In genomic region chr20:36959242-36959641, GRCh38 we compare ENCODE assay signal across 21 cellular contexts. TPM values are rescaled to one million over a fixed set of nuclear protein-coding genes. Genes with fewer than 3 reads are reported as not detected.
DNase-seq lines count a peak whose midpoint lies in the region; ATAC-seq, FAIRE-seq and TF ChIP-seq lines count a peak whose summit lies in the region.
"Had no signal": no experiment of that assay in that cellular context is flagged by ENCODE, and none has a peak within 500 bp of the region (broad histone marks: within the 10 kb centered on the region; RNA-seq: fewer than 3 reads in every experiment).

No MANE protein-coding gene starts in this region.

- WGBS in HepG2 (ENCODE audit: low lambda C conversion rate), result 83% methylated on average over 4 of the region's 4 CpGs
- 83% methylated on average over 3 of the region's 4 CpGs for WGBS in right lobe of liver (ENCODE audit: insufficient coverage, low coverage, low lambda C conversion rate, missing lambda C conversion rate)

- intact Hi-C loops in HepG2 (cut with micrococcal nuclease; ENCODE audit: unreplicated experiment), result loop anchor here (10.0 kb wide), 1 partner anchor 136 kb away; the partner anchor contains the start of gene RBL1
- intact Hi-C loops in right lobe of liver (cut with DNase I), result no loop called here
- intact Hi-C loops in posterior vena cava (cut with DNase I), result no loop called here

- CTCF ChIA-PET in HepG2 (lab: Yijun Ruan, JAX; ENCODE audit: low intra/inter-chr PET ratio, low total read pairs), result no interaction called here

- no TSS peak for BruUV-seq in HepG2 (replicated peaks; lab: Mats Ljungman, UMichigan)

- DNase-seq in HepG2 (ENCODE audit: low spot score) (no peak), right lobe of liver (no peak), choroid plexus epithelial cell (ENCODE audit: low read depth) (peak; percentile 26), iris pigment epithelial cell (ENCODE audit: low read depth) (peak; percentile 32), omental fat pad (ENCODE audit: low spot score) (no peak), posterior vena cava (ENCODE audit: low spot score) (no peak)
- DNase-seq: BE2C; Calu3; CD8-positive, alpha-beta T cell; EL; GOT3; KG1; NCI-H1417; NCI-H187 treated with DMSO at 0.1 percent for 48 hours; NCI-H226; NCI-H524 treated with DMSO at 0.1 percent for 48 hours; PC-3; SJCRH30 had no signal

- TF ChIP-seq EP300 in HepG2 (IDR thresholded peaks at IDR 0.05; ENCODE audit: low read depth in 2 of 2, low read length in 2 of 2) (no peak), HepG2 (CRISPR knock-in tag; IDR thresholded peaks at IDR 0.05; ENCODE audit: borderline replicate concordance) (no peak)

- in situ Hi-C loops in HepG2 (cut with HindIII; ENCODE audit: extremely low pct_ligation_motif_present, low pct_unique_long_range_greater_than_20kb), result no loop called here

- H3K4me1 ChIP-seq in HepG2 (ENCODE audit: insufficient read depth, low read length) (peaks cover 75% of the 10 kb centered on the region), right lobe of liver (peaks cover 0 to 34% (median 11%) of the 10 kb centered on the region in 4 donors)
- H3K4me1 ChIP-seq: BE2C, SJCRH30 had no signal

- FAIRE-seq in HepG2 (lab: Jason Lieb, UNC), result no peak
- FAIRE-seq: GM12878 had no signal

- no peaks in the 10 kb centered on the region for H3K79me2 ChIP-seq in HepG2 (ENCODE audit: insufficient read depth, low read length)

- H2AFZ ChIP-seq in HepG2 (ENCODE audit: low read length), result no peak overlapping the region

- H3K27ac ChIP-seq in HepG2 (ENCODE audit: extremely low read length, insufficient read depth, low read length), result no peak overlapping the region
- no peak overlapping the region for H3K27ac ChIP-seq in right lobe of liver
- H3K27ac ChIP-seq: SJCRH30 had no signal

- H4K20me1 ChIP-seq in HepG2 (ENCODE audit: insufficient read depth, low read length), result no peaks in the 10 kb centered on the region

- H3K36me3 ChIP-seq in HepG2 (replicated peaks in 1 of 2; ENCODE audit: control insufficient read depth in 1 of 2, insufficient read depth in 2 of 2, low read length in 2 of 2) (no peaks in the 10 kb centered on the region), right lobe of liver (no peaks in the 10 kb centered on the region)
- H3K36me3 ChIP-seq: BE2C, SJCRH30 had no signal

- no peak overlapping the region for H3K9ac ChIP-seq in HepG2 (ENCODE audit: insufficient read depth, low read depth, low read length)

- TF ChIP-seq POLR2A in HepG2 (IDR thresholded peaks at IDR 0.05; ENCODE audit: insufficient read depth in 1 of 2, low read depth in 2 of 2, low read length in 2 of 2) (no peak), right lobe of liver (IDR thresholded peaks at IDR 0.05) (no peak)

- no peak for TF ChIP-seq RAD21 in HepG2 (CRISPR knock-in tag; IDR thresholded peaks at IDR 0.05)

- POLR2A ChIA-PET in HepG2 (lab: Yijun Ruan, JAX), result no interaction called here

- no peak for ATAC-seq in HepG2
- no peak for ATAC-seq in right lobe of liver
- ATAC-seq in omental fat pad (ENCODE audit: low FRiP score), result no peak
- no peak for ATAC-seq in GM21737 (IDR thresholded peaks at IDR 0.05; ENCODE audit: unreplicated experiment)
- ATAC-seq: CD8-positive, alpha-beta T cell; GM12878; HCT116; PC-3 had no signal

- H3K27me3 ChIP-seq in HepG2 (ENCODE audit: control insufficient read depth in 1 of 2, insufficient read depth in 2 of 2, low read length in 2 of 2) (no peaks in the 10 kb centered on the region), right lobe of liver (no peaks in the 10 kb centered on the region)
- H3K27me3 ChIP-seq: BE2C, SJCRH30 had no signal

- H3K9me3 ChIP-seq in HepG2 (ENCODE audit: low read length) (peaks cover 16% of the 10 kb centered on the region), right lobe of liver (no peaks in the 10 kb centered on the region)
- H3K9me3 ChIP-seq: BE2C, SJCRH30 had no signal

- H3K4me3 ChIP-seq in HepG2 (replicated peaks in 1 of 3; ENCODE audit: insufficient read depth in 1 of 3, low read depth in 2 of 3, low read length in 3 of 3) (no peak overlapping the region), right lobe of liver (no peak overlapping the region), choroid plexus epithelial cell (ENCODE audit: low read depth, low read length) (no peak overlapping the region)
- H3K4me3 ChIP-seq: GM12878, SJCRH30 had no signal

- TF ChIP-seq CTCF in HepG2 (CRISPR knock-in tag; IDR thresholded peaks at IDR 0.05), result no peak
- no peak for TF ChIP-seq CTCF in right lobe of liver (IDR thresholded peaks at IDR 0.05)
- TF ChIP-seq CTCF in choroid plexus epithelial cell (conservative IDR thresholded peaks at IDR 0.05; ENCODE audit: low read depth, low read length), result no peak
- TF ChIP-seq CTCF in omental fat pad (IDR thresholded peaks at IDR 0.05), result no peak

- H3K4me2 ChIP-seq in HepG2 (ENCODE audit: low read depth, low read length), result no peak overlapping the region

TF ChIP-seq in HepG2, 621 proteins besides CTCF, POLR2A, EP300 and RAD21:
- TF ChIP-seq ZNF121 (CRISPR knock-in tag; IDR thresholded peaks at IDR 0.05) (peak; percentile 40; the same call in 1 of the 2 replicates), ZNF350 (CRISPR knock-in tag; IDR thresholded peaks at IDR 0.05; ENCODE audit: borderline replicate concordance, low read depth) (0 out of 2 replicates have a peak, but pooled peaks have one; percentile 8), POLR2G (IDR thresholded peaks at IDR 0.05; ENCODE audit: low read depth, low read length) (no peak)
TF ChIP-seq in HepG2: peak in this region for 2.

RNA-seq across cellular contexts. Expression of gene SAMHD1, which starts 7.7 kb away (rescaled TPM):
- total RNA-seq in HepG2 (2016; rRNA removed; fragmentation: Illumina TruSeq; extraction: Trizol) (43.5 and 57.7 TPM in 2 replicates), right lobe of liver (10 to 100 TPM; 22.6 to 40.5 (median 30.7) TPM), omental fat pad (100 to 1,000 TPM; 295 to 471 (median 350) TPM), posterior vena cava (100 to 1,000 TPM; 250 to 419 TPM)
- 5.2 and 6.2 TPM in 2 replicates for total RNA-seq in HepG2 (2016; cell fraction: cytosol; rRNA removed; fragmentation: Illumina TruSeq; extraction: Trizol; ENCODE audit: low read depth)
- total RNA-seq in HepG2 (2016; cell fraction: insoluble cytoplasmic fraction; rRNA removed; fragmentation: Illumina TruSeq; extraction: Trizol), result 41.4 and 56.8 TPM in 2 replicates
- 13.7 and 15.1 TPM in 2 replicates for total RNA-seq in HepG2 (2016; cell fraction: membrane; rRNA removed; fragmentation: Illumina TruSeq; extraction: Trizol)
- 37.8 and 40.5 TPM in 2 replicates for total RNA-seq in HepG2 (2016; cell fraction: nucleus; rRNA removed; fragmentation: Illumina TruSeq; extraction: Trizol)
- 13.2 and 16.9 TPM in 2 replicates for polyA plus RNA-seq in HepG2 (2011; rRNA removed)
- polyA plus RNA-seq in HepG2 (2011; cell fraction: cytosol; rRNA removed), result 7.9 and 11.7 TPM in 2 replicates
- polyA plus RNA-seq in HepG2 (2011; cell fraction: nucleus; rRNA removed), result 7.0 and 9.0 TPM in 2 replicates
- 15.7 and 17.1 TPM in 2 replicates for polyA plus RNA-seq in HepG2 (2012)
- polyA plus RNA-seq in HepG2 (2016; cell fraction: cytosol; fragmentation: Illumina TruSeq; extraction: Trizol; ENCODE audit: low read depth), result 3.2 and 3.7 TPM in 2 replicates
- polyA plus RNA-seq in HepG2 (2016; cell fraction: insoluble cytoplasmic fraction; fragmentation: Illumina TruSeq; extraction: Trizol; ENCODE audit: low read depth), result 44.6 and 50.6 TPM in 2 replicates
- 9.0 and 11.0 TPM in 2 replicates for polyA plus RNA-seq in HepG2 (2016; cell fraction: membrane; fragmentation: Illumina TruSeq; extraction: Trizol; ENCODE audit: low read depth)
- 34.9 and 36.6 TPM in 2 replicates for polyA plus RNA-seq in HepG2 (2016; cell fraction: nucleus; fragmentation: Illumina TruSeq; extraction: Trizol; ENCODE audit: insufficient read depth, low read depth)
- 27.0 and 42.7 TPM in 2 replicates for polyA minus RNA-seq in HepG2 (2011; rRNA and poly(A)+ RNA removed; ENCODE audit: low replicate concordance)
- polyA minus RNA-seq in HepG2 (2011; cell fraction: cytosol; rRNA and poly(A)+ RNA removed), result 17.3 and 22.0 TPM in 2 replicates
- 42.0 and 50.0 TPM in 2 replicates for polyA minus RNA-seq in HepG2 (2011; cell fraction: nucleus; rRNA and poly(A)+ RNA removed)

Comparison
In these comparisons a context has a peak if more than half of its experiments do, and no peak if none do; other contexts are left out.
1. DNase-seq: peak in choroid plexus epithelial cell (single experiment) and iris pigment epithelial cell (single experiment); none in HepG2 (single experiment), right lobe of liver (0 of 3), omental fat pad (single experiment) and posterior vena cava (single experiment).